In genomic region chr16:24635900-24636610, GRCh38 we compare ENCODE assay signal across 1 cellular context.
TF ChIP-seq lines count a peak whose summit lies in the region.

No MANE protein-coding gene starts in this region.

TF ChIP-seq in WTC11, 78 proteins besides CTCF, POLR2A, EP300 and RAD21 (continued from another document):
- TF ChIP-seq USF2 (CRISPR knock-in tag; IDR thresholded peaks at IDR 0.05): no peak
- no peak for TF ChIP-seq NFYB (CRISPR knock-in tag; conservative IDR thresholded peaks at IDR 0.05; ENCODE audit: low read depth)
- no peak for TF ChIP-seq ZNF232 (CRISPR knock-in tag; IDR thresholded peaks at IDR 0.05)
- TF ChIP-seq ZMAT4 (CRISPR knock-in tag; IDR thresholded peaks at IDR 0.05): no peak
- no peak for TF ChIP-seq FOXP1 (CRISPR knock-in tag; IDR thresholded peaks at IDR 0.05; ENCODE audit: borderline replicate concordance)
- no peak for TF ChIP-seq FOXJ3 (CRISPR knock-in tag; IDR thresholded peaks at IDR 0.05; ENCODE audit: borderline replicate concordance)
- TF ChIP-seq ZNF138 (CRISPR knock-in tag; conservative IDR thresholded peaks at IDR 0.05): no peak
- no peak for TF ChIP-seq ARID4B (CRISPR knock-in tag; IDR thresholded peaks at IDR 0.05; ENCODE audit: borderline replicate concordance)
- TF ChIP-seq MAX (CRISPR knock-in tag; IDR thresholded peaks at IDR 0.05): no peak
- TF ChIP-seq NFE2L1 (CRISPR knock-in tag; IDR thresholded peaks at IDR 0.05): no peak
